Comparison of ENCODE assay signal across 15 cellular contexts in genomic region chr1:217153361-217153760, GRCh38.
DNase-seq lines count a peak whose midpoint lies in the region; ATAC-seq, FAIRE-seq and TF ChIP-seq lines count a peak whose summit lies in the region.
"Had no signal": no experiment of that assay in that cellular context is flagged by ENCODE, and none has a peak within 500 bp of the region (broad histone marks: within the 10 kb centered on the region; RNA-seq: fewer than 3 reads in every experiment).

No MANE protein-coding gene starts in this region.

- no peaks in the 10 kb centered on the region for H3K27me3 ChIP-seq in H7 (ENCODE audit: control insufficient read depth, insufficient read depth, low read length)
- H3K27me3 ChIP-seq: BLaER1 treated with 17β-estradiol and CSF1 and Interleukin-3, amounts not matched to agents 10 nM and 100 nM had no signal

- H3K4me3 ChIP-seq in retinal pigment epithelial cell (ENCODE audit: low read length) (no peak overlapping the region), H7 (ENCODE audit: insufficient read depth, low read depth, low read length) (no peak overlapping the region)
- H3K4me3 ChIP-seq: BLaER1 treated with 17β-estradiol and CSF1 and Interleukin-3, amounts not matched to agents 10 nM and 100 nM; GM23338 had no signal

- ATAC-seq in HG03159 (IDR thresholded peaks at IDR 0.05; ENCODE audit: unreplicated experiment): no peak
- ATAC-seq: GM23338 had no signal

- DNase-seq in D721Med (ENCODE audit: insufficient read length, low spot score): no peak
- peak; percentile 28 for DNase-seq in astrocyte of the hippocampus (ENCODE audit: low read depth, low spot score)
- peak; percentile 40 for DNase-seq in kidney tubule cell (ENCODE audit: low spot score)
- no peak for DNase-seq in retinal pigment epithelial cell (ENCODE audit: low read depth)
- no peak for DNase-seq in GM19240 (ENCODE audit: insufficient read length, low spot score)
- no peak for DNase-seq in NCI-H2029 treated with DMSO at 0.1 percent for 48 hours (lab: John Stamatoyannopoulos, UW)
- DNase-seq in H7: no peak
- DNase-seq: ACHN; CD4-positive, CD25-positive, alpha-beta regulatory T cell; DMS 273 treated with DMSO at 0.1 percent for 48 hours; H9 had no signal

- FAIRE-seq in D721Med (lab: Jason Lieb, UNC): peak; percentile 35
- FAIRE-seq: GM18507 had no signal

- no peaks in the 10 kb centered on the region for H3K36me3 ChIP-seq in H7 (replicated peaks; ENCODE audit: control insufficient read depth, insufficient read depth, low read length)
- H3K36me3 ChIP-seq: BLaER1 treated with 17β-estradiol and CSF1 and Interleukin-3, amounts not matched to agents 10 nM and 100 nM had no signal

- TF ChIP-seq CTCF in D721Med (IDR thresholded peaks at IDR 0.05; ENCODE audit: insufficient read depth, missing control alignments) (no peak), retinal pigment epithelial cell (conservative IDR thresholded peaks at IDR 0.05; ENCODE audit: low read depth, low read length) (peak; percentile 7)

Comparison
In these comparisons a context has a peak if more than half of its experiments do, and no peak if none do; other contexts are left out.
1. DNase-seq: peak in astrocyte of the hippocampus (single experiment) and kidney tubule cell (single experiment); none in D721Med (single experiment), retinal pigment epithelial cell (single experiment), GM19240 (single experiment), NCI-H2029 treated with DMSO at 0.1 percent for 48 hours (single experiment) and H7 (single experiment).